Comparison of ENCODE assay signal across 18 cellular contexts in the genomic region with DNA sequence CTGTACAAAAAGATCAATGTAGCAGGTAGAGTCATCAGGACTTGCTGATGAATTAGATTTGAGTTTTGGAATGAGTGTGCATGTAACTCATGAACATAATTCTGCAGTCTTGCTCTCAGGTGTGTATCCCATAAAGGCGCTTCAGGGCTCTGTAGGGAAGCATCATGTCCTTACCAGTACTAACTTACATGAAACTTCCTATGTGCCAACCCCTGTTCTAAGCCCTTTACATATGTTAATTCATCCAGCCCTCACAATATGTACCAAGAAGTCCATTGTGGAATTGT. TPM values are rescaled to one million over a fixed set of nuclear protein-coding genes. Genes with fewer than 3 reads are reported as not detected.
DNase-seq lines count a peak whose midpoint lies in the region; ATAC-seq and TF ChIP-seq lines count a peak whose summit lies in the region.
"Had no signal": no experiment of that assay in that cellular context is flagged by ENCODE, and none has a peak within 500 bp of the region (broad histone marks: within the 10 kb centered on the region; RNA-seq: fewer than 3 reads in every experiment).

No MANE protein-coding gene starts in this region.

- no peak for TF ChIP-seq CTCF in GM13977 (IDR thresholded peaks at IDR 0.05; ENCODE audit: extremely low read depth, insufficient read depth, missing control alignments)

- in situ Hi-C loops in GM13977 (cut with MboI; ENCODE audit: low pct_unique_long_range_greater_than_20kb, low sequenced_read_pairs, unreplicated experiment): loop anchor here (25.0 kb wide), 1 partner anchor 532 kb away; a partner anchor contains a TSS

- no peaks in the 10 kb centered on the region for H3K9me3 Mint-ChIP-seq in activated T-helper 17 cell treated with anti-CD3 and anti-CD28 coated beads, Interleukin-2, amount 50 U/mL, for 72 hours
- H3K9me3 Mint-ChIP-seq: HFFc6, nephron had no signal

- H3K27me3 Mint-ChIP-seq in activated T-helper 17 cell treated with anti-CD3 and anti-CD28 coated beads, Interleukin-2, amount 50 U/mL, for 72 hours: peaks cover 12% of the 10 kb centered on the region

- H3K4me1 Mint-ChIP-seq in activated T-helper 17 cell treated with anti-CD3 and anti-CD28 coated beads, Interleukin-2, amount 50 U/mL, for 72 hours: peaks cover 12% of the 10 kb centered on the region
- H3K4me1 Mint-ChIP-seq: nephron had no signal

- ATAC-seq in GM18867 (IDR thresholded peaks at IDR 0.05; ENCODE audit: unreplicated experiment) (peak; percentile 48), GM21360 (IDR thresholded peaks at IDR 0.05; ENCODE audit: unreplicated experiment) (peak; percentile 48), HG02981 (IDR thresholded peaks at IDR 0.05; ENCODE audit: unreplicated experiment) (peak; percentile 33)
- peak; percentile 74 for ATAC-seq in activated T-helper 17 cell treated with anti-CD3 and anti-CD28 coated beads, Interleukin-2, amount 50 U/mL, for 72 hours (replicated peaks)
- ATAC-seq: activated CD8-positive, alpha-beta T cell treated with anti-CD3 and anti-CD28 coated beads, Interleukin-2, amount 10 ng/mL, durations not matched to agents 7 days and 5 days had no signal

- no peak for DNase-seq in GM13977 (ENCODE audit: low spot score)
- no peak for DNase-seq in effector CD4-positive, alpha-beta T cell
- DNase-seq in activated CD4-positive, CD25-positive, alpha-beta regulatory T cell (lab: John Stamatoyannopoulos, UW): no peak
- DNase-seq: EL, HFFc6, hypothalamus, NCI-H1092, NCI-H524 treated with DMSO at 0.1 percent for 48 hours, right lobe of liver, T-helper 9 cell had no signal

- no peak overlapping the region for H3K27ac Mint-ChIP-seq in activated T-helper 17 cell treated with anti-CD3 and anti-CD28 coated beads, Interleukin-2, amount 50 U/mL, for 72 hours
- H3K27ac Mint-ChIP-seq: activated naive CD8-positive, alpha-beta T cell; HFFc6; nephron had no signal

- no peaks in the 10 kb centered on the region for H3K36me3 Mint-ChIP-seq in activated T-helper 17 cell treated with anti-CD3 and anti-CD28 coated beads, Interleukin-2, amount 50 U/mL, for 72 hours (ENCODE audit: low read depth)
- H3K36me3 Mint-ChIP-seq: activated naive CD8-positive, alpha-beta T cell had no signal

- no peak overlapping the region for H3K4me3 Mint-ChIP-seq in activated T-helper 17 cell treated with anti-CD3 and anti-CD28 coated beads, Interleukin-2, amount 50 U/mL, for 72 hours
- H3K4me3 Mint-ChIP-seq: activated CD8-positive, alpha-beta T cell treated with anti-CD3 and anti-CD28 coated beads, Interleukin-2, amount 10 ng/mL, durations not matched to agents 7 days and 5 days; activated naive CD8-positive, alpha-beta T cell; HFFc6; nephron had no signal

RNA-seq across cellular contexts. Expression of a gene that starts 2.1 kb away (rescaled TPM):
- total RNA-seq in activated T-helper 17 cell treated with anti-CD3 and anti-CD28 coated beads, Interleukin-2, amount 50 U/mL, for 72 hours: not detected

RNA-seq across cellular contexts. Expression of a gene that starts 12.2 kb away (rescaled TPM):
- not detected for total RNA-seq in activated T-helper 17 cell treated with anti-CD3 and anti-CD28 coated beads, Interleukin-2, amount 50 U/mL, for 72 hours
- total RNA-seq: activated CD8-positive, alpha-beta T cell treated with anti-CD3 and anti-CD28 coated beads, Interleukin-2, amount 10 ng/mL, durations not matched to agents 7 days and 5 days; chondrocyte had no signal

RNA-seq across cellular contexts. Expression of a gene that starts 30.3 kb away (rescaled TPM):
- 10 to 100 TPM; 12.0 to 16.7 TPM for total RNA-seq in activated T-helper 17 cell treated with anti-CD3 and anti-CD28 coated beads, Interleukin-2, amount 50 U/mL, for 72 hours

RNA-seq across cellular contexts. Expression of a gene that starts 46.9 kb away (rescaled TPM):
- 10 to 100 TPM; 17.5 to 24.9 TPM for total RNA-seq in activated T-helper 17 cell treated with anti-CD3 and anti-CD28 coated beads, Interleukin-2, amount 50 U/mL, for 72 hours

RNA-seq across cellular contexts. Expression of a gene that starts 56.3 kb away (rescaled TPM):
- total RNA-seq in activated T-helper 17 cell treated with anti-CD3 and anti-CD28 coated beads, Interleukin-2, amount 50 U/mL, for 72 hours: under 1 TPM in 1 of 2 donors, not detected in 1; 0.13 TPM
- total RNA-seq: activated CD8-positive, alpha-beta T cell treated with anti-CD3 and anti-CD28 coated beads, Interleukin-2, amount 10 ng/mL, durations not matched to agents 7 days and 5 days; chondrocyte; HFFc6 had no signal
